In the genomic region with DNA sequence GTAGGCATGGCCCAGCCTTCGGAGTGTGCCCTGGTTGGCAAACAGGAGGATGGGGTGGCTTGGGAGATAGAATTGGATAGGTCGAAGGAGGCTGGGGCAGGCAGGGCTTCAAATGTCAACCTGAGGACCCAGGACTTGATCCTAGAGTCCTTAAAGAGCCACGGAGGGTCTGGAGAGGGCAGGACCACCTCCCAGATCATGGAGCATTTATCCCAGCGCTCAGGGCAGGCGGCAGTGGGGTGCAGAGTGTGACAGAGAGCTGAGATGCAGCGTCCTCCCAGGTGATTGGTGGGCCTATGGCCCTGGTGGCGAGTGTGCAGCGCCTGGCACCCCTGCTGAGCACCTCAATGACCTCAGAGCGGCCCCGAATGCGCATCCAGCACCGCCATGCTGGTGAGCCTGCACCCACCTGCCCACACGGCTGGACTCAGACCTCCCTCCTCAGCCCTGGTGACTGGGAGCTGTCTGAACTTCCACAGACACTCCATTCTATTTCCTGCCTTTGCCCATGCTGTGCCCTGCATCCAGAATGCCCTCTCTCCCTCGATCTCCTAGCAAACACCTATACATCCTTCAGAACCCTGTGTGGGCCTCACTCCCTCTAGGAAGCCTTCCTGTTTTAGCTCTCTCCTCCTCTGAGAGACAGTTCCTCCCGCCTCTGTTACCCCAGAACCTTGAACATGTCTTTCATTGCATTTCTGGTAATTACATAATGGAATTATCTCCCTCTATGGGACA, we compare ENCODE assay signal across 18 cellular contexts. TPM values are rescaled to one million over a fixed set of nuclear protein-coding genes. Genes with fewer than 3 reads are reported as not detected.
"Had no signal": no experiment of that assay in that cellular context is flagged by ENCODE, and none has a peak within 500 bp of the region (broad histone marks: within the 10 kb centered on the region; RNA-seq: fewer than 3 reads in every experiment).

No MANE protein-coding gene starts in this region.

- H3K36me3 ChIP-seq: heart right ventricle, lower lobe of right lung had no signal

- H3K4me1 ChIP-seq: lower lobe of right lung had no signal

- H3K9me3 ChIP-seq: lower lobe of right lung had no signal

- ATAC-seq: activated CD4-positive, alpha-beta T cell treated with anti-CD3 and anti-CD28 coated beads for 36 hours; activated naive CD8-positive, alpha-beta T cell treated with anti-CD3 and anti-CD28 coated beads, Interleukin-2, amount 50 U/mL, for 24 hours; heart right ventricle; left cardiac atrium; lower lobe of right lung; naive thymus-derived CD8-positive, alpha-beta T cell; stimulated activated naive CD8-positive, alpha-beta T cell treated with anti-CD3 and anti-CD28 coated beads, Interleukin-15, amount 100 ng/mL, for 72 hours had no signal

- FAIRE-seq: small intestine, TTC549 had no signal

- H3K4me3 ChIP-seq: coronary artery, heart right ventricle, lower lobe of right lung had no signal

- H3K27ac ChIP-seq: coronary artery, heart right ventricle, lower lobe of right lung had no signal

- DNase-seq: activated CD4-positive, alpha-beta T cell treated with anti-CD3 and anti-CD28 coated beads for 36 hours; activated CD4-positive, alpha-beta T cell treated with anti-CD3 and anti-CD28 coated beads, Interleukin-2, amount 50 U/mL, for 48 hours; activated naive CD8-positive, alpha-beta T cell treated with anti-CD3 and anti-CD28 coated beads, Interleukin-2, amount 50 U/mL, for 24 hours; anterior cingulate cortex; heart right ventricle; left cardiac atrium; lower lobe of right lung; naive thymus-derived CD8-positive, alpha-beta T cell; occipital lobe; small intestine; stimulated activated CD4-positive, alpha-beta T cell treated with anti-CD3 and anti-CD28 coated beads, Interleukin-4, amount 100 ng/mL, for 1 hour; stimulated activated naive CD8-positive, alpha-beta T cell treated with anti-CD3 and anti-CD28 coated beads, Interleukin-15, amount 100 ng/mL, for 72 hours; trophoblast cell had no signal

RNA-seq across cellular contexts. Expression of gene ADGRD2, which starts 6.3 kb away (rescaled TPM):
- total RNA-seq: activated CD4-positive, alpha-beta T cell treated with anti-CD3 and anti-CD28 coated beads for 36 hours; left cardiac atrium; lower lobe of right lung; mesenteric fat pad; naive thymus-derived CD8-positive, alpha-beta T cell; occipital lobe; progenitor cell of endocrine pancreas had no signal
- polyA plus RNA-seq: naive thymus-derived CD8-positive, alpha-beta T cell; small intestine had no signal

RNA-seq across cellular contexts. Expression of gene NR5A1, which starts 50.7 kb away (rescaled TPM):
- total RNA-seq: activated CD4-positive, alpha-beta T cell treated with anti-CD3 and anti-CD28 coated beads for 36 hours; heart right ventricle; left cardiac atrium; lower lobe of right lung; mesenteric fat pad; naive thymus-derived CD8-positive, alpha-beta T cell; temporal lobe had no signal
- polyA plus RNA-seq: naive thymus-derived CD8-positive, alpha-beta T cell had no signal
